In genomic region chr7:16210171-16210570, GRCh38 we compare ENCODE assay signal across 9 cellular contexts.
"Had no signal": no experiment of that assay in that cellular context is flagged by ENCODE, and none has a peak within 500 bp of the region (broad histone marks: within the 10 kb centered on the region; RNA-seq: fewer than 3 reads in every experiment).

No MANE protein-coding gene starts in this region.

- H3K4me1 Mint-ChIP-seq: IgD-negative memory B cell had no signal

- DNase-seq: H7, HFFc6 had no signal

- ATAC-seq: GM23338, HCT116, HepG2 had no signal

- H3K9me3 ChIP-seq: HAP-1 had no signal

- H3K27ac ChIP-seq: HL-60 had no signal

- H2AFZ ChIP-seq: GM23338 had no signal

- H3K4me3 ChIP-seq: GM23338, HAP-1 had no signal

- H3K36me3 ChIP-seq: HAP-1 had no signal

- H3K27me3 Mint-ChIP-seq: IgD-negative memory B cell had no signal

- H3K9me3 Mint-ChIP-seq: GM23338, HFFc6, IgD-negative memory B cell had no signal

- FAIRE-seq: H1, HepG2 had no signal

- H3K27ac Mint-ChIP-seq: GM23338, HFFc6, IgD-negative memory B cell had no signal

- H3K4me3 Mint-ChIP-seq: GM23338, HFFc6, IgD-negative memory B cell had no signal

- H3K4me2 ChIP-seq: GM23338 had no signal

- H3K36me3 Mint-ChIP-seq: IgD-negative memory B cell had no signal
